Comparison of ENCODE assay signal across 8 cellular contexts in the genomic region with DNA sequence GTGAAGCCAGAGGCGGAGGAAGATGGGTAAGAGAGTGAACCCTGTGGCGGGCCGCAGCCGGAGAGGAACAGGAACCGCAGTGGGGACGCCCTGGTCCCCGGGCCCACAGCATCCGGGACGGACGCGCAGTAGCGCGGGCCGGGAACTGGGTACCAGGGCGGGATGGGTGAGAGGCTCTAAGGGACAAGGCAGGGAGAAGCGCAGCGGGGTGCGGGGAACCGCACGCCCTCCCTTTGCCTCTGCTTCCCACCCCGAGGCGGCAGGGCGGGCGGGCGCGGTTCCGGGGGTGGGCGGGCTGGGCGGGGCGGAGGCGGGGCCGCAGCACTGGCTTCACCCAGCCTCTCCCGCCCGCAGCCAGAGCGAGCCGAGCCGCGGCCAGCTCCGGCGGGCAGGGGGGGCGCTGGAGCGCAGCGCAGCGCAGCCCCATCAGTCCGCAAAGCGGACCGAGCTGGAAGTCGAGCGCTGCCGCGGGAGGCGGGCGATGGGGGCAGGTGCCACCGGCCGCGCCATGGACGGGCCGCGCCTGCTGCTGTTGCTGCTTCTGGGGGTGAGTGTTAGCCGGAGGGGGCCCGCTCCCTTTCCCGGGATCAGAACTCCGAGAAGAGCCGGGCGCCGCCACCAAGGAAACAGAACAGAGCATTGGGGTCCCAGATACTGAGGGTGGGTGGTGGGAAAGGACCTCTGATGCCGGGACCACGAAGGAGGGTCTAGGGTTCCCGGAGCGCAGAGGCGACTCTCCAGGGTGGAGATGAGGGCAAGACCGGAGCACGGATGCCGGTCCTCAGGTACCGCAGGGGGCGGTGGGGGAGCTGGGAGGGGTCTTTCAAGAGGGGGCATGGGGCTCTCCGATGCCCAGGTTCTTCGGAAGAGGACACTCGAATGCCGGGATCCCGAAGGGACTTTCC. TPM values are rescaled to one million over a fixed set of nuclear protein-coding genes. Genes with fewer than 3 reads are reported as not detected.
DNase-seq lines count a peak whose midpoint lies in the region; ATAC-seq and TF ChIP-seq lines count a peak whose summit lies in the region.

A gene with protein sequence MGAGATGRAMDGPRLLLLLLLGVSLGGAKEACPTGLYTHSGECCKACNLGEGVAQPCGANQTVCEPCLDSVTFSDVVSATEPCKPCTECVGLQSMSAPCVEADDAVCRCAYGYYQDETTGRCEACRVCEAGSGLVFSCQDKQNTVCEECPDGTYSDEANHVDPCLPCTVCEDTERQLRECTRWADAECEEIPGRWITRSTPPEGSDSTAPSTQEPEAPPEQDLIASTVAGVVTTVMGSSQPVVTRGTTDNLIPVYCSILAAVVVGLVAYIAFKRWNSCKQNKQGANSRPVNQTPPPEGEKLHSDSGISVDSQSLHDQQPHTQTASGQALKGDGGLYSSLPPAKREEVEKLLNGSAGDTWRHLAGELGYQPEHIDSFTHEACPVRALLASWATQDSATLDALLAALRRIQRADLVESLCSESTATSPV (plus strand): TSS at position 357 of the 905 bp plus-strand sequence. CDS start 125 bp downstream, at position 482.

- H3K4me3 ChIP-seq in coronary artery (peak within 1 kb of the TSS; percentile 73), lower leg skin (ENCODE audit: low read depth, poor library complexity, severe bottlenecking) (peak within 1 kb of the TSS; percentile 27)

- TF ChIP-seq CTCF in activated B cell treated with CpG ODN at 0.5 μM for 24 hours (IDR thresholded peaks at IDR 0.05): no peak
- no peak for TF ChIP-seq CTCF in coronary artery (IDR thresholded peaks at IDR 0.05)
- TF ChIP-seq CTCF in lower leg skin (IDR thresholded peaks at IDR 0.05): no peak

- CTCF ChIA-PET in activated B cell treated with CpG ODN at 0.5 μM for 24 hours (lab: Charles Lee): interaction anchor here (1.4 to 2.9 kb wide), 2 partner anchors 12 to 61 kb away, joined by 4 to 22 read pairs; no protein-coding TSS in a partner anchor

- TF ChIP-seq POLR2A in lower leg skin (IDR thresholded peaks at IDR 0.05): no peak

- H3K27ac Mint-ChIP-seq in activated B cell treated with CpG ODN at 0.5 μM for 24 hours: no peak within 1 kb of the TSS

- POLR2A ChIA-PET in activated B cell treated with CpG ODN at 0.5 μM for 24 hours (lab: Charles Lee): interaction anchor here (0.7 kb wide), 2 partner anchors 10 to 66 kb away, joined by 3 to 4 read pairs; no protein-coding TSS in a partner anchor

- H3K27me3 Mint-ChIP-seq in activated B cell treated with CpG ODN at 0.5 μM for 24 hours: peaks cover 31% of the 10 kb centered on the region

- no peak for DNase-seq in activated CD4-positive, CD25-positive, alpha-beta regulatory T cell (lab: John Stamatoyannopoulos, UW)
- DNase-seq in NCI-H1105 (lab: John Stamatoyannopoulos, UW) (peak; percentile 17), activated B cell treated with CpG ODN at 0.5 μM for 24 hours (peak; percentile 64), coronary artery (ENCODE audit: low spot score) (no peak), lower leg skin (ENCODE audit: low spot score in 2 of 2) (no peak)
- peak; percentile 15 for DNase-seq in stimulated activated CD8-positive, alpha-beta memory T cell treated with anti-CD3 and anti-CD28 coated beads, Interleukin-12 subunit alpha, Interleukin-12 subunit beta, amount 100 ng/mL, for 1 hour (ENCODE audit: low read depth)

- ATAC-seq in activated CD4-positive, CD25-positive, alpha-beta regulatory T cell treated with anti-CD3 and anti-CD28 coated beads, Interleukin-2, amount 50 U/mL, for 24 hours: peak; percentile 57 to 66
- peak; percentile 80 for ATAC-seq in activated B cell treated with CpG ODN at 0.5 μM for 24 hours (ENCODE audit: low read depth)
- ATAC-seq in GM21447 (IDR thresholded peaks at IDR 0.05; ENCODE audit: unreplicated experiment): no peak

- H3K9me3 Mint-ChIP-seq in activated B cell treated with CpG ODN at 0.5 μM for 24 hours: no peaks in the 10 kb centered on the region

- WGBS in lower leg skin, 2 donors: 0 to 1% methylated on average over 33 to 49 of the region's 81 CpGs

- no peaks in the 10 kb centered on the region for H3K36me3 Mint-ChIP-seq in activated B cell treated with CpG ODN at 0.5 μM for 24 hours (ENCODE audit: low read depth)

- intact Hi-C loops in activated B cell treated with CpG ODN at 0.5 μM for 24 hours (cut with micrococcal nuclease) (loop anchor here (5.0 kb wide), 1 partner anchor 472 kb away; a partner anchor contains a TSS), lower leg skin (cut with DNase I; ENCODE audit: low total_unique reads) (loop anchor here (5.0 to 10.0 kb wide), 3 partner anchors 52 to 1388 kb away; a partner anchor contains a TSS)

- peak within 1 kb of the TSS in 1 of 2 donors; percentile 57 for H3K27ac ChIP-seq in coronary artery

- H3K4me1 Mint-ChIP-seq in activated B cell treated with CpG ODN at 0.5 μM for 24 hours: peaks cover 34% of the 10 kb centered on the region

- H3K4me3 Mint-ChIP-seq in activated B cell treated with CpG ODN at 0.5 μM for 24 hours: peak within 1 kb of the TSS; percentile 84

RNA-seq across cellular contexts. Expression of the gene that starts here (rescaled TPM):
- total RNA-seq in activated B cell treated with CpG ODN at 0.5 μM for 24 hours (1.2 and 1.3 TPM in 2 replicates), lower leg skin (10 to 100 TPM in 3 of 4 donors, 1 to 10 TPM in 1; 3.0 to 40.5 (median 19.1) TPM)

Comparison
In these comparisons a context has a peak if more than half of its experiments do, and no peak if none do; other contexts are left out.
1. DNase-seq: peak in NCI-H1105 (single experiment), activated B cell treated with CpG ODN at 0.5 μM for 24 hours (single experiment) and stimulated activated CD8-positive, alpha-beta memory T cell treated with anti-CD3 and anti-CD28 coated beads, Interleukin-12 subunit alpha, Interleukin-12 subunit beta, amount 100 ng/mL, for 1 hour (single experiment); none in activated CD4-positive, CD25-positive, alpha-beta regulatory T cell (0 of 4), coronary artery (single experiment) and lower leg skin (0 of 2).